ENCODE assay signal across 8 cellular contexts in the genomic region with DNA sequence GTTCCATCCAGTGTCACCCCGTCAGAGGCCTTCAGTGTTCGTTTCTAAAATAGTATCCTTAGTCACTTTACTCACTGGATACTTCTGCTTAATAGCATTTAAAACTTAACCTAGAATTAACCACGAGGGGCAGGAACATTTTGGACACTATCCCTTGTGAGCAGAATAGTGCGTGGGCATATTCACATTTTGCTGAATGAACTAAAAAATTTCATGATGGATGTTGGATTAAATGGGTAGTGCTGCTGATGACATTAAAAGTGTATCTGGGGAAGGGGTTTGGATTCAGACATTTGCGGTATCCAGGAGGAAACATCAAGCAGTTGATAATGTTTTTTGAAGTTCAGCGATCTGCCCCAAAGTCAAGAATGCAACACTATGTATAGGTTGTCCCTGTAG. TPM values are rescaled to one million over a fixed set of nuclear protein-coding genes. Genes with fewer than 3 reads are reported as not detected.
DNase-seq lines count a peak whose midpoint lies in the region; ATAC-seq, FAIRE-seq and TF ChIP-seq lines count a peak whose summit lies in the region.

No MANE protein-coding gene starts in this region.

- H3K9me3 Mint-ChIP-seq in MCF 10A (ENCODE audit: unreplicated experiment) = no peaks in the 10 kb centered on the region

- TF ChIP-seq CTCF in A549 (IDR thresholded peaks at IDR 0.05) = no peak
- no peak for TF ChIP-seq CTCF in MCF 10A (IDR thresholded peaks at IDR 0.05; ENCODE audit: unreplicated experiment)

- 47% methylated on average over 6 of the region's 6 CpGs for WGBS in A549 (ENCODE audit: missing lambda C conversion rate)
- 28% methylated on average over 6 of the region's 6 CpGs for WGBS in HUES64

- H3K27ac ChIP-seq in A549 (peak overlapping the region; percentile 84 to 95), HUES64 (ENCODE audit: low read depth, low read length) (peak overlapping the region; percentile 95)

- intact Hi-C loops in MCF 10A (cut with micrococcal nuclease) = loop anchor here (1.0 to 2.0 kb wide), 3 partner anchors 52 to 255 kb away; no protein-coding TSS in a partner anchor

- no peak for FAIRE-seq in A549 (lab: Jason Lieb, UNC)

- H3K4me2 ChIP-seq in A549 = peak overlapping the region; percentile 77

- peaks cover 20% of the 10 kb centered on the region for H3K4me1 Mint-ChIP-seq in MCF 10A (ENCODE audit: insufficient read depth, unreplicated experiment)

- H3K27me3 ChIP-seq in HUES64 (ENCODE audit: insufficient read depth, low read length) (no peaks in the 10 kb centered on the region), mucosa of stomach (ENCODE audit: control insufficient read depth, insufficient read depth, low read length) (no peaks in the 10 kb centered on the region)

- H3K9ac ChIP-seq in HUES64 (ENCODE audit: low read depth, low read length) = peak overlapping the region; percentile 91
- H3K9ac ChIP-seq in mucosa of stomach (ENCODE audit: low read length) = peak overlapping the region; percentile 97

- peak overlapping the region; percentile 97 for H3K4me3 Mint-ChIP-seq in MCF 10A (ENCODE audit: unreplicated experiment)

- TF ChIP-seq RAD21 in A549 (conservative IDR thresholded peaks at IDR 0.05 in 1 of 2, IDR thresholded peaks at IDR 0.05 in 1 of 2) = no peak

- peaks cover 68% of the 10 kb centered on the region for H3K36me3 Mint-ChIP-seq in MCF 10A (ENCODE audit: insufficient read depth, unreplicated experiment)

- H3K27me3 Mint-ChIP-seq in MCF 10A (ENCODE audit: insufficient read depth, unreplicated experiment) = no peaks in the 10 kb centered on the region

- H3K4me1 ChIP-seq in A549 = peaks cover 13% of the 10 kb centered on the region; the same call in 2 of the 3 replicates
- H3K4me1 ChIP-seq in HUES64 (ENCODE audit: insufficient read depth, low read length) = peaks cover 7% of the 10 kb centered on the region; the same call in 1 of the 2 replicates
- H3K4me1 ChIP-seq in mucosa of stomach (ENCODE audit: control insufficient read depth, insufficient read depth, low read length) = peaks cover 14% of the 10 kb centered on the region

- H3K4me3 ChIP-seq in A549 (peak overlapping the region; percentile 92), HUES64 (ENCODE audit: low read length) (peak overlapping the region; percentile 72), mucosa of stomach (ENCODE audit: low read length) (peak overlapping the region; percentile 68)

- POLR2A ChIA-PET in A549 (lab: Yijun Ruan, JAX) (interaction anchor here (0.6 to 2.0 kb wide), 10 partner anchors 9 to 258 kb away, joined by 3 to 11 read pairs (median 4); a partner anchor contains a TSS), MCF 10A (lab: Yijun Ruan, JAX) (interaction anchor here (0.6 to 4.3 kb wide), 22 partner anchors 9 to 337 kb away, joined by 3 to 51 read pairs (median 5); a partner anchor contains a TSS)

- H3K9me3 ChIP-seq in A549 (no peaks in the 10 kb centered on the region), HUES64 (ENCODE audit: insufficient read depth, low read depth, low read length) (no peaks in the 10 kb centered on the region), mucosa of stomach (ENCODE audit: control insufficient read depth, low read length) (no peaks in the 10 kb centered on the region)

- BruUV-seq in MCF 10A (replicated peaks; lab: Mats Ljungman, UMichigan) = no TSS peak

- CTCF ChIA-PET in A549 (lab: Yijun Ruan, JAX) (interaction anchor here (0.8 to 3.8 kb wide), 4 partner anchors 9 to 108 kb away, joined by 3 to 13 read pairs (median 6); no protein-coding TSS in a partner anchor), MCF 10A (lab: Yijun Ruan, JAX) (interaction anchor here (0.5 to 1.0 kb wide), 2 partner anchors 9 to 184 kb away, joined by 3 read pairs; no protein-coding TSS in a partner anchor)

- no peak for TF ChIP-seq EP300 in A549 (IDR thresholded peaks at IDR 0.05)

- DNase-seq in A549 (ENCODE audit: low read depth in 1 of 2, low spot score in 1 of 2) = no peak
- DNase-seq in MCF 10A (ENCODE audit: unreplicated experiment) = peak; percentile 4
- no peak for DNase-seq in stimulated activated CD4-positive, alpha-beta T cell treated with anti-CD3 and anti-CD28 coated beads, Interleukin-2, amount 100 ng/mL, for 48 hours
- no peak for DNase-seq in NCI-H146 (lab: John Stamatoyannopoulos, UW)

- peak in 1 of 2 experiments; percentile 1; a peak in 1 of 6 replicates for ATAC-seq in A549
- no peak for ATAC-seq in HG02759 (IDR thresholded peaks at IDR 0.05; ENCODE audit: unreplicated experiment)
- ATAC-seq in HG03039 (IDR thresholded peaks at IDR 0.05; ENCODE audit: unreplicated experiment) = no peak

- H3K36me3 ChIP-seq in HUES64 (ENCODE audit: insufficient read depth, low read length) = peaks cover 46% of the 10 kb centered on the region
- no peaks in the 10 kb centered on the region for H3K36me3 ChIP-seq in mucosa of stomach (ENCODE audit: control insufficient read depth, insufficient read depth, low read length)

- peak overlapping the region; percentile 96 for H3K27ac Mint-ChIP-seq in MCF 10A (ENCODE audit: low read depth, unreplicated experiment)

- no peak for TF ChIP-seq POLR2A in A549 (IDR thresholded peaks at IDR 0.05; ENCODE audit: low read length)

TF ChIP-seq in A549, 52 proteins besides CTCF, POLR2A, EP300 and RAD21:
- TF ChIP-seq MAFK (IDR thresholded peaks at IDR 0.05; ENCODE audit: partially characterized antibody) = peak; percentile 43
- TF ChIP-seq, protein P1, sequence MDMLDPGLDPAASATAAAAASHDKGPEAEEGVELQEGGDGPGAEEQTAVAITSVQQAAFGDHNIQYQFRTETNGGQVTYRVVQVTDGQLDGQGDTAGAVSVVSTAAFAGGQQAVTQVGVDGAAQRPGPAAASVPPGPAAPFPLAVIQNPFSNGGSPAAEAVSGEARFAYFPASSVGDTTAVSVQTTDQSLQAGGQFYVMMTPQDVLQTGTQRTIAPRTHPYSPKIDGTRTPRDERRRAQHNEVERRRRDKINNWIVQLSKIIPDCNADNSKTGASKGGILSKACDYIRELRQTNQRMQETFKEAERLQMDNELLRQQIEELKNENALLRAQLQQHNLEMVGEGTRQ (IDR thresholded peaks at IDR 0.05) = no peak

RNA-seq across cellular contexts. Expression of a gene that starts 0.8 kb away (rescaled TPM):
- 57.1 and 59.3 TPM in 2 replicates for polyA plus RNA-seq in A549 (2011; rRNA removed)
- polyA plus RNA-seq in A549 (2012; cell fraction: cytosol; rRNA removed) = 33.2 and 40.2 TPM in 2 replicates
- polyA plus RNA-seq in A549 (2012; cell fraction: nucleus; rRNA removed) = 79.7 and 94.3 TPM in 2 replicates
- 37.6 to 44.6 TPM (median 38.6 TPM) in 3 replicates for polyA plus RNA-seq in A549 (2017; fragmentation: RNase III; extraction: RNeasy Plus Mini Kit Qiagen cat#74134 plus additional on column Dnase treatment)
- 102 and 107 TPM in 2 replicates for polyA minus RNA-seq in A549 (2011; rRNA and poly(A)+ RNA removed)
- polyA plus RNA-seq in HUES64 (2013, experiment 1 of 2) = 52.3 TPM
- polyA plus RNA-seq in HUES64 (2013, experiment 2 of 2) = 42.4 TPM
- 68.9 and 89.5 TPM in 2 replicates for total RNA-seq in MCF 10A (2022)

RNA-seq across cellular contexts. Expression of a gene that starts 53.1 kb away (rescaled TPM):
- polyA plus RNA-seq in A549 (2011; rRNA removed) = 224 and 255 TPM in 2 replicates
- polyA plus RNA-seq in A549 (2012; cell fraction: cytosol; rRNA removed) = 65.3 and 85.5 TPM in 2 replicates
- 86.8 and 107 TPM in 2 replicates for polyA plus RNA-seq in A549 (2012; cell fraction: nucleus; rRNA removed)
- 159 to 178 TPM (median 165 TPM) in 3 replicates for polyA plus RNA-seq in A549 (2017; fragmentation: RNase III; extraction: RNeasy Plus Mini Kit Qiagen cat#74134 plus additional on column Dnase treatment)
- 349 and 390 TPM in 2 replicates for polyA minus RNA-seq in A549 (2011; rRNA and poly(A)+ RNA removed)
- 231 TPM for polyA plus RNA-seq in HUES64 (2013, experiment 1 of 2)
- polyA plus RNA-seq in HUES64 (2013, experiment 2 of 2) = 248 TPM
- 190 and 219 TPM in 2 replicates for total RNA-seq in MCF 10A (2022)
